ENCODE assay signal across 1 cellular context in genomic region chr1:182617734-182618288, GRCh38.
TF ChIP-seq lines count a peak whose summit lies in the region.

No MANE protein-coding gene starts in this region.

TF ChIP-seq in SK-N-SH, 30 proteins besides CTCF, POLR2A, EP300 and RAD21:
- TF ChIP-seq, protein P1, sequence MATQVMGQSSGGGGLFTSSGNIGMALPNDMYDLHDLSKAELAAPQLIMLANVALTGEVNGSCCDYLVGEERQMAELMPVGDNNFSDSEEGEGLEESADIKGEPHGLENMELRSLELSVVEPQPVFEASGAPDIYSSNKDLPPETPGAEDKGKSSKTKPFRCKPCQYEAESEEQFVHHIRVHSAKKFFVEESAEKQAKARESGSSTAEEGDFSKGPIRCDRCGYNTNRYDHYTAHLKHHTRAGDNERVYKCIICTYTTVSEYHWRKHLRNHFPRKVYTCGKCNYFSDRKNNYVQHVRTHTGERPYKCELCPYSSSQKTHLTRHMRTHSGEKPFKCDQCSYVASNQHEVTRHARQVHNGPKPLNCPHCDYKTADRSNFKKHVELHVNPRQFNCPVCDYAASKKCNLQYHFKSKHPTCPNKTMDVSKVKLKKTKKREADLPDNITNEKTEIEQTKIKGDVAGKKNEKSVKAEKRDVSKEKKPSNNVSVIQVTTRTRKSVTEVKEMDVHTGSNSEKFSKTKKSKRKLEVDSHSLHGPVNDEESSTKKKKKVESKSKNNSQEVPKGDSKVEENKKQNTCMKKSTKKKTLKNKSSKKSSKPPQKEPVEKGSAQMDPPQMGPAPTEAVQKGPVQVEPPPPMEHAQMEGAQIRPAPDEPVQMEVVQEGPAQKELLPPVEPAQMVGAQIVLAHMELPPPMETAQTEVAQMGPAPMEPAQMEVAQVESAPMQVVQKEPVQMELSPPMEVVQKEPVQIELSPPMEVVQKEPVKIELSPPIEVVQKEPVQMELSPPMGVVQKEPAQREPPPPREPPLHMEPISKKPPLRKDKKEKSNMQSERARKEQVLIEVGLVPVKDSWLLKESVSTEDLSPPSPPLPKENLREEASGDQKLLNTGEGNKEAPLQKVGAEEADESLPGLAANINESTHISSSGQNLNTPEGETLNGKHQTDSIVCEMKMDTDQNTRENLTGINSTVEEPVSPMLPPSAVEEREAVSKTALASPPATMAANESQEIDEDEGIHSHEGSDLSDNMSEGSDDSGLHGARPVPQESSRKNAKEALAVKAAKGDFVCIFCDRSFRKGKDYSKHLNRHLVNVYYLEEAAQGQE (IDR thresholded peaks at IDR 0.05; ENCODE audit: low read depth, low read length): no peak
- TF ChIP-seq FOSL2 (IDR thresholded peaks at IDR 0.05; ENCODE audit: borderline replicate concordance, low read depth): peak; percentile 41; the same call in 1 of the 2 replicates
TF ChIP-seq in SK-N-SH: peak in this region for 1.
